ENCODE assay signal across 13 cellular contexts in genomic region chr12:95051241-95051640, GRCh38. TPM values are rescaled to one million over a fixed set of nuclear protein-coding genes. Genes with fewer than 3 reads are reported as not detected.
A peak's percentile ranks its signal among the peaks of the same experiment; 100 is the strongest.
DNase-seq lines count a peak whose midpoint lies in the region; ATAC-seq and TF ChIP-seq lines count a peak whose summit lies in the region.
"Had no signal": no experiment of that assay in that cellular context is flagged by ENCODE, and none has a peak within 500 bp of the region (broad histone marks: within the 10 kb centered on the region; RNA-seq: fewer than 3 reads in every experiment).

No MANE protein-coding gene starts in this region.

- H3K4me1 Mint-ChIP-seq in progenitor cell of endocrine pancreas (ENCODE audit: low read depth): no peaks in the 10 kb centered on the region
- H3K4me1 Mint-ChIP-seq: B cell had no signal

- H3K27me3 ChIP-seq in IMR-90 (ENCODE audit: control insufficient read depth, insufficient read depth, low read length): no peaks in the 10 kb centered on the region
- H3K27me3 ChIP-seq: BLaER1 treated with 17β-estradiol and CSF1 and Interleukin-3, amounts not matched to agents 10 nM and 100 nM had no signal

- no peak overlapping the region for H4K91ac ChIP-seq in IMR-90 (ENCODE audit: insufficient read depth, low read depth, low read length)

- no peak overlapping the region for H3K4me3 Mint-ChIP-seq in progenitor cell of endocrine pancreas (ENCODE audit: low read depth)
- H3K4me3 Mint-ChIP-seq: B cell; CD8-positive, alpha-beta T cell had no signal

- TF ChIP-seq CTCF in IMR-90 (conservative IDR thresholded peaks at IDR 0.05; ENCODE audit: low read depth, low read length) (no peak), choroid plexus epithelial cell (conservative IDR thresholded peaks at IDR 0.05; ENCODE audit: low read depth, low read length) (no peak), progenitor cell of endocrine pancreas (IDR thresholded peaks at IDR 0.05; ENCODE audit: unreplicated experiment) (no peak)

- H3K4me3 ChIP-seq in IMR-90 (ENCODE audit: insufficient read depth, low read depth, low read length) (no peak overlapping the region), choroid plexus epithelial cell (ENCODE audit: low read depth, low read length) (no peak overlapping the region)
- H3K4me3 ChIP-seq: BLaER1 treated with 17β-estradiol and CSF1 and Interleukin-3, amounts not matched to agents 10 nM and 100 nM; GM12878; HAP-1 had no signal

- H2BK20ac ChIP-seq in IMR-90 (ENCODE audit: low read depth, low read length): no peak overlapping the region

- H3K4me1 ChIP-seq in IMR-90 (ENCODE audit: control insufficient read depth, insufficient read depth, low read length): no peaks in the 10 kb centered on the region
- H3K4me1 ChIP-seq: BLaER1 treated with 17β-estradiol and CSF1 and Interleukin-3, amounts not matched to agents 10 nM and 100 nM had no signal

- H3K4me2 ChIP-seq in IMR-90 (ENCODE audit: low read depth, low read length): no peak overlapping the region
- H3K4me2 ChIP-seq: BLaER1 treated with 17β-estradiol and CSF1 and Interleukin-3, amounts not matched to agents 10 nM and 100 nM had no signal

- H4K20me1 ChIP-seq in IMR-90 (ENCODE audit: insufficient read depth, low read length): no peaks in the 10 kb centered on the region
- H4K20me1 ChIP-seq: BLaER1 treated with 17β-estradiol and CSF1 and Interleukin-3, amounts not matched to agents 10 nM and 100 nM had no signal

- H4K5ac ChIP-seq in IMR-90 (ENCODE audit: low read depth, low read length): no peak overlapping the region

- H3K36me3 ChIP-seq in IMR-90 (ENCODE audit: control insufficient read depth, insufficient read depth, low read length): peaks cover 22% of the 10 kb centered on the region

- H3K79me1 ChIP-seq in IMR-90 (ENCODE audit: low read depth in 1 of 2, low read length in 2 of 2): no peaks in the 10 kb centered on the region

- no peak overlapping the region for H2AK5ac ChIP-seq in IMR-90 (ENCODE audit: low read depth, low read length)

- H3K27ac ChIP-seq in IMR-90 (ENCODE audit: insufficient read depth, low read length): no peak overlapping the region
- H3K27ac ChIP-seq: BLaER1 treated with 17β-estradiol and CSF1 and Interleukin-3, amounts not matched to agents 10 nM and 100 nM had no signal

- no peak overlapping the region for H2BK15ac ChIP-seq in IMR-90 (ENCODE audit: low read depth, low read length)

- CTCF ChIA-PET in IMR-90 (lab: Yijun Ruan, JAX): interaction anchor here (0.6 kb wide), 1 partner anchor 217 kb away, joined by 3 read pairs; no protein-coding TSS in a partner anchor

- DNase-seq in EL (peak; percentile 3), IMR-90 (peak; percentile 7), choroid plexus epithelial cell (ENCODE audit: low read depth) (peak; percentile 25), progenitor cell of endocrine pancreas (ENCODE audit: low spot score, unreplicated experiment) (no peak)
- DNase-seq: Calu3; CD8-positive, alpha-beta T cell; DMS79 treated with DMSO at 0.1 percent for 48 hours had no signal

- H3K27me3 Mint-ChIP-seq in progenitor cell of endocrine pancreas: no peaks in the 10 kb centered on the region
- H3K27me3 Mint-ChIP-seq: B cell had no signal

- H3K9ac ChIP-seq in IMR-90 (ENCODE audit: low read depth, low read length): no peak overlapping the region
- H3K9ac ChIP-seq: BLaER1 treated with 17β-estradiol and CSF1 and Interleukin-3, amounts not matched to agents 10 nM and 100 nM had no signal

- no peak overlapping the region for H2AK9ac ChIP-seq in IMR-90 (replicated peaks; ENCODE audit: low read depth, low read length, poor library complexity)

- no peak for ATAC-seq in IMR-90 (ENCODE audit: low read depth)
- ATAC-seq in GM21515 (IDR thresholded peaks at IDR 0.05; ENCODE audit: unreplicated experiment): no peak
- ATAC-seq in HG02759 (IDR thresholded peaks at IDR 0.05; ENCODE audit: unreplicated experiment): no peak
- ATAC-seq: CD8-positive, alpha-beta T cell; GM12878 had no signal

- no peaks in the 10 kb centered on the region for H3K9me3 Mint-ChIP-seq in progenitor cell of endocrine pancreas (ENCODE audit: low read depth)
- H3K9me3 Mint-ChIP-seq: CD8-positive, alpha-beta T cell had no signal

- BruUV-seq in IMR-90 (replicated peaks; lab: Mats Ljungman, UMichigan): no TSS peak

- H3K56ac ChIP-seq in IMR-90 (ENCODE audit: extremely low read depth, insufficient read depth, low read length): no peak overlapping the region; the same call in 1 of the 2 replicates

- H3K4ac ChIP-seq in IMR-90 (ENCODE audit: low read depth, low read length): no peak overlapping the region

- H3K9me1 ChIP-seq in IMR-90 (ENCODE audit: insufficient read depth, low read length): no peaks in the 10 kb centered on the region; the same call in 1 of the 2 replicates

- no peaks in the 10 kb centered on the region for H3K9me3 ChIP-seq in IMR-90 (ENCODE audit: control insufficient read depth, insufficient read depth, low read length)
- H3K9me3 ChIP-seq: BLaER1 treated with 17β-estradiol and CSF1 and Interleukin-3, amounts not matched to agents 10 nM and 100 nM; HAP-1 had no signal

- H3K18ac ChIP-seq in IMR-90 (ENCODE audit: low read depth, low read length): no peak overlapping the region

- intact Hi-C loops in IMR-90 (cut with micrococcal nuclease): no loop called here

- in situ Hi-C loops in IMR-90 (cut with MboI; ENCODE audit: low sequenced_read_pairs): no loop called here

- no peak overlapping the region for H4K8ac ChIP-seq in IMR-90 (ENCODE audit: low read depth in 2 of 2, low read length in 2 of 2)

- H3K36me3 Mint-ChIP-seq in progenitor cell of endocrine pancreas (ENCODE audit: insufficient read depth): peaks cover 13% of the 10 kb centered on the region

- H2BK5ac ChIP-seq in IMR-90 (ENCODE audit: low read depth, low read length, poor library complexity, severe bottlenecking): no peak overlapping the region

- no peak for TF ChIP-seq RAD21 in IMR-90 (IDR thresholded peaks at IDR 0.05; ENCODE audit: low read length)

- H2BK120ac ChIP-seq in IMR-90 (ENCODE audit: low read depth, low read length): no peak overlapping the region

- POLR2A ChIA-PET in IMR-90 (lab: Charles Lee; ENCODE audit: unreplicated experiment): no interaction called here

- no peak for TF ChIP-seq POLR2A in IMR-90 (IDR thresholded peaks at IDR 0.05; ENCODE audit: low read depth, low read length)

- no peak overlapping the region for H2AFZ ChIP-seq in IMR-90 (replicated peaks; ENCODE audit: low read length, poor library complexity)

- H3K23ac ChIP-seq in IMR-90 (ENCODE audit: low read depth, low read length): no peak overlapping the region

- dilution Hi-C loops in IMR-90 (cut with HindIII; ENCODE audit: low sequenced_read_pairs, unreplicated experiment): no loop called here

- peak overlapping the region; percentile 30 for H3K27ac Mint-ChIP-seq in progenitor cell of endocrine pancreas
- H3K27ac Mint-ChIP-seq: B cell; CD8-positive, alpha-beta T cell had no signal

- H3K14ac ChIP-seq in IMR-90 (replicated peaks; ENCODE audit: low read depth, low read length): no peak overlapping the region

- no CpG with 5 or more reads among the region's 4 CpGs for WGBS in IMR-90 (ENCODE audit: extremely low coverage in 2 of 2, insufficient read length in 1 of 2), 2 experiments

TF ChIP-seq in IMR-90, 13 proteins besides CTCF, POLR2A, EP300 and RAD21:
- no peak for TF ChIP-seq BHLHE40 (IDR thresholded peaks at IDR 0.05; ENCODE audit: low read depth, low read length)
- no peak for TF ChIP-seq RFX5 (IDR thresholded peaks at IDR 0.05; ENCODE audit: low read depth, low read length)

RNA-seq across cellular contexts. Expression of gene NR2C1, which starts 22.2 kb away (rescaled TPM):
- total RNA-seq in IMR-90 (2012; rRNA removed) (12.7 and 17.2 TPM in 2 replicates), progenitor cell of endocrine pancreas (56.8 and 58.9 TPM in 2 replicates)
- 12.9 and 14.1 TPM in 2 replicates for polyA plus RNA-seq in IMR-90 (2012; rRNA removed)
- 1.7 and 2.5 TPM in 2 replicates for polyA plus RNA-seq in IMR-90 (2012; cell fraction: cytosol; rRNA removed)
- 32.2 and 127 TPM in 2 replicates for polyA plus RNA-seq in IMR-90 (2012; cell fraction: nucleus; rRNA removed; ENCODE audit: low replicate concordance)

RNA-seq across cellular contexts. Expression of gene NDUFA12, which starts 47.7 kb away (rescaled TPM):
- total RNA-seq in IMR-90 (2012; rRNA removed) (116 and 166 TPM in 2 replicates), progenitor cell of endocrine pancreas (83.9 and 86.5 TPM in 2 replicates)
- polyA plus RNA-seq in IMR-90 (2012; rRNA removed): 114 and 135 TPM in 2 replicates
- 77.1 and 113 TPM in 2 replicates for polyA plus RNA-seq in IMR-90 (2012; cell fraction: cytosol; rRNA removed)
- polyA plus RNA-seq in IMR-90 (2012; cell fraction: nucleus; rRNA removed; ENCODE audit: low replicate concordance): 17.5 and 64.7 TPM in 2 replicates
